Comparison of ENCODE assay signal across 20 cellular contexts in the genomic region with DNA sequence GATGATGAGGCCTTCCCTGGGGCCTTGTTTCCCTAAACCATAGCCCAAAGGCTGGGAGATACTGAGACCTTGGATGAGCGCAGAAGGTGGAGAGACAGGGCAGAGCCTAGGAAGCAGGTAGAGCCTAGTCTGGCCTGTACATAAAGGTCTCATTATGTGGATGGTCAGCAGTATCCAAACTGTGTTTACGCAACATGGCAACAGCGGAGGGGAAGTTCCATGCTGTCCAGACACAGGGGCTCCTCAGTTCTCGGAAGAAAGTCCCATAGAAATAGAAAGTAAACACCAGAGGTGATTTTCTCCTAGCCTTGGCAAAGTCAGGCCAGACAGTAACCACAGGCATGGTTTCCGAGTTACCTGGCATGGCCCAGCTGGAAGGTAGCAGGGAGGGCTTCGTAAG. TPM values are rescaled to one million over a fixed set of nuclear protein-coding genes. Genes with fewer than 3 reads are reported as not detected.
A peak's percentile ranks its signal among the peaks of the same experiment; 100 is the strongest.
DNase-seq lines count a peak whose midpoint lies in the region; ATAC-seq and TF ChIP-seq lines count a peak whose summit lies in the region.
"Had no signal": no experiment of that assay in that cellular context is flagged by ENCODE, and none has a peak within 500 bp of the region (broad histone marks: within the 10 kb centered on the region; RNA-seq: fewer than 3 reads in every experiment).

No MANE protein-coding gene starts in this region.

- H3K36me3 ChIP-seq in BLaER1 (peaks cover 98% of the 10 kb centered on the region), DND-41 (ENCODE audit: insufficient read depth, low read length) (peaks cover 96% of the 10 kb centered on the region)
- H3K36me3 ChIP-seq: BE2C, SJSA1 had no signal

- H3K4me3 ChIP-seq in BLaER1, result no peak overlapping the region
- H3K4me3 ChIP-seq in DND-41 (ENCODE audit: low read depth in 1 of 2, low read length in 2 of 2), result no peak overlapping the region
- H3K4me3 ChIP-seq in right cardiac atrium (ENCODE audit: low read length), result no peak overlapping the region
- H3K4me3 ChIP-seq: K562, SJSA1 had no signal

- H3K9me3 ChIP-seq in BLaER1 (no peaks in the 10 kb centered on the region), DND-41 (ENCODE audit: insufficient read depth, low read length, severe bottlenecking) (no peaks in the 10 kb centered on the region), right cardiac atrium (ENCODE audit: control insufficient read depth, low read length) (no peaks in the 10 kb centered on the region)
- H3K9me3 ChIP-seq: BE2C, SJSA1 had no signal

- no peak overlapping the region for H3K9ac ChIP-seq in BLaER1
- no peak overlapping the region for H3K9ac ChIP-seq in DND-41 (ENCODE audit: low read depth, low read length)

- peaks cover 88% of the 10 kb centered on the region for H3K79me2 ChIP-seq in DND-41 (ENCODE audit: insufficient read depth, low read length)

- no peak overlapping the region for H3K4me3 Mint-ChIP-seq in stimulated activated naive B cell treated with anti-CD40 and anti-IgM and Interleukin-4, amounts not matched to agents 10 μg/mL and 1 μg/mL and 100 μg/mL, for 72 hours

- WGBS in right cardiac atrium, result 90% methylated on average over 6 of the region's 6 CpGs

- peaks cover 17 to 42% of the 10 kb centered on the region in 2 donors for H3K36me3 Mint-ChIP-seq in stimulated activated naive B cell treated with anti-CD40 and anti-IgM and Interleukin-4, amounts not matched to agents 10 μg/mL and 1 μg/mL and 100 μg/mL, for 72 hours

- H3K4me1 Mint-ChIP-seq in stimulated activated naive B cell treated with anti-CD40 and anti-IgM and Interleukin-4, amounts not matched to agents 10 μg/mL and 1 μg/mL and 100 μg/mL, for 72 hours, result peaks cover 7 to 28% of the 10 kb centered on the region in 2 donors

- H3K27me3 Mint-ChIP-seq in stimulated activated naive B cell treated with anti-CD40 and anti-IgM and Interleukin-4, amounts not matched to agents 10 μg/mL and 1 μg/mL and 100 μg/mL, for 72 hours, result no peaks in the 10 kb centered on the region

- 0 out of 2 replicates have a peak overlapping the region, but pooled peaks have one; percentile 1 for H3K27ac ChIP-seq in BLaER1
- peak overlapping the region; percentile 37 for H3K27ac ChIP-seq in DND-41 (ENCODE audit: low read length)
- peak overlapping the region; percentile 69 for H3K27ac ChIP-seq in right cardiac atrium (ENCODE audit: low read length)
- H3K27ac ChIP-seq: SJSA1 had no signal

- H3K4me2 ChIP-seq in BLaER1 (no peak overlapping the region), DND-41 (ENCODE audit: insufficient read depth, low read length) (no peak overlapping the region)

- ATAC-seq in DND-41 (ENCODE audit: insufficient read depth, low read depth) (no peak), right cardiac atrium (no peak), HG03280 (IDR thresholded peaks at IDR 0.05; ENCODE audit: unreplicated experiment) (no peak), omental fat pad (ENCODE audit: low FRiP score) (no peak)
- ATAC-seq in stimulated activated naive B cell treated with anti-CD40 and anti-IgM and Interleukin-4, amounts not matched to agents 10 μg/mL and 1 μg/mL and 100 μg/mL, for 72 hours (replicated peaks), result no peak
- ATAC-seq: K562 had no signal

- DNase-seq in DND-41 (no peak), right cardiac atrium (no peak), posterior vena cava (ENCODE audit: low spot score) (peak; percentile 54), activated gamma-delta T cell (lab: John Stamatoyannopoulos, UW) (no peak), omental fat pad (ENCODE audit: low spot score) (no peak)
- DNase-seq in stimulated activated naive B cell treated with anti-CD40 and anti-IgM and Interleukin-4, amounts not matched to agents 10 μg/mL and 1 μg/mL and 100 μg/mL, for 72 hours, result no peak
- DNase-seq: ACHN; BE2C; DMS153; HCEC 1CT; NCI-H1092; NCI-H1694; NCI-H69; NK-92 treated with Interleukin-12 subunit alpha and Interleukin-12 subunit beta, amount 100 ng/mL, for 24 hours; OCI-M1; RPMI8226 had no signal

- H3K27me3 ChIP-seq in BLaER1 (no peaks in the 10 kb centered on the region), DND-41 (ENCODE audit: insufficient read depth, low read length, poor library complexity) (no peaks in the 10 kb centered on the region), right cardiac atrium (ENCODE audit: control insufficient read depth, insufficient read depth) (no peaks in the 10 kb centered on the region)
- H3K27me3 ChIP-seq: BE2C, SJSA1 had no signal

- H3K4me1 ChIP-seq in BLaER1 (peaks cover 81% of the 10 kb centered on the region), DND-41 (ENCODE audit: insufficient read depth, low read length) (no peaks in the 10 kb centered on the region), right cardiac atrium (ENCODE audit: control insufficient read depth, insufficient read depth, low read length) (peaks cover 32% of the 10 kb centered on the region)

- no peak overlapping the region for H2AFZ ChIP-seq in DND-41 (ENCODE audit: low read depth, low read length)

- no peak for TF ChIP-seq CTCF in DND-41 (IDR thresholded peaks at IDR 0.05; ENCODE audit: borderline replicate concordance, extremely low read depth, low read length, poor library complexity, severe bottlenecking)
- TF ChIP-seq CTCF in omental fat pad (IDR thresholded peaks at IDR 0.05), result no peak

- peaks cover 100% of the 10 kb centered on the region for H4K20me1 ChIP-seq in BLaER1
- H4K20me1 ChIP-seq in DND-41 (ENCODE audit: insufficient read depth, low read length), result peaks cover 73% of the 10 kb centered on the region

- intact Hi-C loops in right cardiac atrium (cut with DNase I) (loop anchor here in 3 of 4 donors (5.0 to 10.0 kb wide), 2 partner anchors 45 to 47 kb away; a partner anchor contains a TSS), posterior vena cava (cut with DNase I) (loop anchor here (5.0 to 10.0 kb wide), 2 partner anchors 45 to 77 kb away; a partner anchor contains a TSS)

- no peaks in the 10 kb centered on the region for H3K9me3 Mint-ChIP-seq in stimulated activated naive B cell treated with anti-CD40 and anti-IgM and Interleukin-4, amounts not matched to agents 10 μg/mL and 1 μg/mL and 100 μg/mL, for 72 hours

- H3K27ac Mint-ChIP-seq in stimulated activated naive B cell treated with anti-CD40 and anti-IgM and Interleukin-4, amounts not matched to agents 10 μg/mL and 1 μg/mL and 100 μg/mL, for 72 hours, result no peak overlapping the region

RNA-seq across cellular contexts. Expression of a gene that starts 42.1 kb away (rescaled TPM):
- total RNA-seq in right cardiac atrium, result 10 to 100 TPM; 36.3 to 73.7 (median 61.1) TPM
- 20.4 TPM for polyA plus RNA-seq in right cardiac atrium
- total RNA-seq in posterior vena cava, result 100 to 1,000 TPM; 120 to 146 TPM
- total RNA-seq in omental fat pad, result 100 to 1,000 TPM; 102 to 116 (median 108) TPM

RNA-seq across cellular contexts. Expression of a gene that starts 49.7 kb away (rescaled TPM):
- total RNA-seq in right cardiac atrium (10 to 100 TPM; 53.4 to 61.5 (median 58.2) TPM), posterior vena cava (10 to 100 TPM; 14.1 to 15.2 TPM), omental fat pad (10 to 100 TPM; 11.3 to 37.5 (median 16.2) TPM)
- polyA plus RNA-seq in right cardiac atrium, result 27.1 TPM

Comparison
In these comparisons a context has a peak if more than half of its experiments do, and no peak if none do; other contexts are left out.
1. H3K27ac ChIP-seq: peak in every context shown above with its lines; median percentile 69 in right cardiac atrium; 37 in DND-41; 1 in BLaER1.